In the genomic region with DNA sequence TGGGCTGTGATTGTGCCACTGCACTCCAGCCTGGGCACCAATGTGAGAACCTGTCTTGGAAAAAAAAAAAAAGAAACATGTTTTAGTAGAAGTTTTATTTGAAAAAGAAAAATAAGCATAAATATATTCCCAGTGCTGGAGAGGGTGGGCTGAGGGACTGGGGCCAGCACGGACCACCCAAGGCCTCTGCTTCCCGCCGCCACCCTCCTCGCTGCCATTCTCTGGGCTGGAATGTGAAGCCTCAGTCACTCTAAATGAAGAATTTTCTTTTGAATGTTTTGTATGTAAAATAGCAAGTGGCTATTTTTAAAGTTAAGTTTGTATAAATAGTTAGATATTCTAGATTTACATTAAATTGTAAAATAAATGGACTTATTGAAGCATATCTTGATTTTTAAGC, we compare ENCODE assay signal across 22 cellular contexts. TPM values are rescaled to one million over a fixed set of nuclear protein-coding genes. Genes with fewer than 3 reads are reported as not detected.
DNase-seq lines count a peak whose midpoint lies in the region; ATAC-seq and TF ChIP-seq lines count a peak whose summit lies in the region.
"Had no signal": no experiment of that assay in that cellular context is flagged by ENCODE, and none has a peak within 500 bp of the region (broad histone marks: within the 10 kb centered on the region; RNA-seq: fewer than 3 reads in every experiment).

No MANE protein-coding gene starts in this region.

- no peak overlapping the region for H3K4me3 ChIP-seq in right cardiac atrium (ENCODE audit: low read length)
- no peak overlapping the region for H3K4me3 ChIP-seq in OCI-LY7 (ENCODE audit: low read depth, low read length, poor library complexity, severe bottlenecking)
- H3K4me3 ChIP-seq: A549; BLaER1 treated with 17β-estradiol and CSF1 and Interleukin-3, amounts not matched to agents 10 nM and 100 nM; GM12878 had no signal

- H3K9me3 ChIP-seq in right cardiac atrium (ENCODE audit: control insufficient read depth, low read length) (no peaks in the 10 kb centered on the region), OCI-LY7 (ENCODE audit: low read length) (no peaks in the 10 kb centered on the region)
- H3K9me3 ChIP-seq: A549; BLaER1 treated with 17β-estradiol and CSF1 and Interleukin-3, amounts not matched to agents 10 nM and 100 nM had no signal

- ATAC-seq in left ventricle myocardium superior (no peak), right cardiac atrium (no peak)
- ATAC-seq: A549, GM12878 had no signal

- WGBS in right cardiac atrium = 98% methylated on average over 4 of the region's 4 CpGs

- no peaks in the 10 kb centered on the region for H3K4me1 ChIP-seq in right cardiac atrium (ENCODE audit: control insufficient read depth, insufficient read depth, low read length)
- H3K4me1 ChIP-seq in OCI-LY7 (ENCODE audit: insufficient read depth, low read length, poor library complexity, severe bottlenecking) = no peaks in the 10 kb centered on the region
- H3K4me1 ChIP-seq: A549 had no signal

- peak; percentile 4 for DNase-seq in left ventricle myocardium superior
- DNase-seq in right cardiac atrium = no peak
- DNase-seq in OCI-LY7 (ENCODE audit: low spot score) = no peak
- peak; percentile 18 for DNase-seq in posterior vena cava (ENCODE audit: low spot score)
- DNase-seq in RPMI8226 = no peak
- DNase-seq in activated naive CD4-positive, alpha-beta T cell treated with Interleukin-2 at 50 U/mL for 16 hours = no peak
- no peak for DNase-seq in NCI-H2107 treated with DMSO at 0.1 percent for 48 hours (lab: John Stamatoyannopoulos, UW; ENCODE audit: unreplicated experiment)
- DNase-seq: AML-193; CD4-positive, alpha-beta memory T cell; COR-L47; DMS 273 treated with DMSO at 0.1 percent for 48 hours; DMS153; DMS53; DMS79; DND-41; EL; GDM1 had no signal

- intact Hi-C loops in left ventricle myocardium superior (cut with micrococcal nuclease) = no loop called here
- intact Hi-C loops in right cardiac atrium (cut with DNase I) = no loop called here
- intact Hi-C loops in OCI-LY7 (cut with micrococcal nuclease; ENCODE audit: unreplicated experiment) = no loop called here
- intact Hi-C loops in posterior vena cava (cut with DNase I) = no loop called here

- no peaks in the 10 kb centered on the region for H3K79me2 ChIP-seq in OCI-LY7 (ENCODE audit: insufficient read depth, low read depth, low read length)

- H3K9me2 ChIP-seq in OCI-LY7 (ENCODE audit: insufficient read depth, low read length) = no peaks in the 10 kb centered on the region

- H4K20me1 ChIP-seq in OCI-LY7 (ENCODE audit: insufficient read depth, low read length) = no peaks in the 10 kb centered on the region

- H3K36me3 ChIP-seq in OCI-LY7 (ENCODE audit: insufficient read depth, low read length) = peaks cover 81% of the 10 kb centered on the region

- H3K4me2 ChIP-seq in OCI-LY7 (ENCODE audit: low read length) = no peak overlapping the region
- H3K4me2 ChIP-seq: A549; BLaER1 treated with 17β-estradiol and CSF1 and Interleukin-3, amounts not matched to agents 10 nM and 100 nM had no signal

- POLR2A ChIA-PET in OCI-LY7 (lab: Charles Lee) = interaction anchor here (0.5 kb wide), 1 partner anchor 67 kb away, joined by 4 read pairs; no protein-coding TSS in a partner anchor

- H3K27ac ChIP-seq in right cardiac atrium (ENCODE audit: low read length) = no peak overlapping the region
- H3K27ac ChIP-seq in OCI-LY7 (ENCODE audit: low read depth, low read length, poor library complexity, severe bottlenecking) = no peak overlapping the region
- H3K27ac ChIP-seq: 22Rv1; A549; BLaER1 treated with 17β-estradiol and CSF1 and Interleukin-3, amounts not matched to agents 10 nM and 100 nM; C4-2B had no signal

- TF ChIP-seq CTCF in OCI-LY7 (conservative IDR thresholded peaks at IDR 0.05; ENCODE audit: low read length) = no peak

- no peak overlapping the region for H2AFZ ChIP-seq in OCI-LY7 (ENCODE audit: low read length)

- H3K27me3 ChIP-seq in right cardiac atrium (ENCODE audit: control insufficient read depth, insufficient read depth) = no peaks in the 10 kb centered on the region
- H3K27me3 ChIP-seq: BLaER1 treated with 17β-estradiol and CSF1 and Interleukin-3, amounts not matched to agents 10 nM and 100 nM had no signal

- BruUV-seq in OCI-LY7 (replicated peaks; lab: Mats Ljungman, UMichigan) = TSS peak; percentile 77

- CTCF ChIA-PET in OCI-LY7 (lab: Charles Lee; ENCODE audit: unreplicated experiment) = no interaction called here

RNA-seq across cellular contexts. Expression of a gene that starts 5.1 kb away (rescaled TPM):
- total RNA-seq in left ventricle myocardium superior = 44.0 TPM
- total RNA-seq in right cardiac atrium = 10 to 100 TPM; 31.5 to 48.7 (median 38.9) TPM
- polyA plus RNA-seq in right cardiac atrium = 40.2 TPM
- 73.6 and 88.2 TPM in 2 replicates for total RNA-seq in OCI-LY7 (2014; rRNA removed; shearing (Covaris generic))
- 109 and 121 TPM in 2 replicates for total RNA-seq in OCI-LY7 (2022)
- total RNA-seq in posterior vena cava = 10 to 100 TPM; 21.2 to 27.2 TPM

RNA-seq across cellular contexts. Expression of a gene that starts 33.8 kb away (rescaled TPM):
- total RNA-seq in left ventricle myocardium superior (0.45 TPM), right cardiac atrium (1 to 10 TPM in 3 of 4 donors, under 1 TPM in 1; 0.42 to 1.8 (median 1.2) TPM), OCI-LY7 (2022) (109 and 114 TPM in 2 replicates), posterior vena cava (under 1 TPM; 0.19 to 0.48 TPM)
- 0.50 TPM for polyA plus RNA-seq in right cardiac atrium
- 54.7 and 56.0 TPM in 2 replicates for total RNA-seq in OCI-LY7 (2014; rRNA removed; shearing (Covaris generic))
- polyA plus RNA-seq: CD4-positive, alpha-beta memory T cell had no signal

Comparison
In these comparisons a context has a peak if more than half of its experiments do, and no peak if none do; other contexts are left out.
1. DNase-seq: peak in left ventricle myocardium superior (single experiment) and posterior vena cava (single experiment); none in right cardiac atrium (0 of 3), OCI-LY7 (single experiment), RPMI8226 (single experiment), activated naive CD4-positive, alpha-beta T cell treated with Interleukin-2 at 50 U/mL for 16 hours (single experiment) and NCI-H2107 treated with DMSO at 0.1 percent for 48 hours (single experiment).
2. RNA of a gene that starts 33.8 kb away (total RNA-seq): 54.7 to 114 TPM in OCI-LY7; 0.42 to 1.8 TPM in right cardiac atrium, 0.19 to 0.48 TPM in posterior vena cava and 0.45 TPM in left ventricle myocardium superior (single experiment); every median in the first group is over 10 times any median in the second.